ENCODE assay signal across 20 cellular contexts in the genomic region with DNA sequence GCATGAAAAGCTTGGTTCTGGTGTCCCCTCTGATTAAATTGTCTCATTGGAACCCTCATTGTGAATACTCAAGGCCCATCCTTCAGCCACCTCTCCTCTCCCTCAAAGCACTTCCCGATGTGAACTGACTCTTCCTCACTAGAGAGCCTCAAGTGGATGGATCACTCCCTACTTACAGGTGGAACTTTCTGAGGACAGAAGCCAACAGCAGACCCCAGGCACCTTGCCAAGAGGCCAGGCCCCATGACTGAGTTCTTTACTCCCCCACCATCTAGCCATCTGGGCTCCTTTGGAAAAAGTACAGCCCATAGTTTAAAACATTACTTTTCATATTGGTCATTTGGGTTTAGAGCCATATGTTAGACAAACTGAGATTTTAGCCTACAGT.
DNase-seq lines count a peak whose midpoint lies in the region; ATAC-seq, FAIRE-seq and TF ChIP-seq lines count a peak whose summit lies in the region.
"Had no signal": no experiment of that assay in that cellular context is flagged by ENCODE, and none has a peak within 500 bp of the region (broad histone marks: within the 10 kb centered on the region; RNA-seq: fewer than 3 reads in every experiment).

No MANE protein-coding gene starts in this region.

- H3K27ac ChIP-seq in PC-3 (ENCODE audit: low read length) (peak overlapping the region; percentile 81), keratinocyte (ENCODE audit: control insufficient read depth, insufficient read depth, low read length) (no peak overlapping the region)
- H3K27ac ChIP-seq: SK-N-MC, upper lobe of right lung, VCaP had no signal

- H3K9ac ChIP-seq in PC-3 (ENCODE audit: low read length): no peak overlapping the region
- no peak overlapping the region for H3K9ac ChIP-seq in keratinocyte (ENCODE audit: control insufficient read depth, extremely low read depth, insufficient read depth, low read length)

- H3K9me3 ChIP-seq in PC-3 (ENCODE audit: low read length): no peaks in the 10 kb centered on the region
- no peaks in the 10 kb centered on the region for H3K9me3 ChIP-seq in keratinocyte (ENCODE audit: control insufficient read depth, low read depth, low read length)
- H3K9me3 ChIP-seq: upper lobe of right lung had no signal

- DNase-seq in Calu3 (no peak), HCEC 1CT (peak; percentile 42), PC-3 (no peak), keratinocyte (ENCODE audit: low read depth, low spot score) (no peak), WTC11 (ENCODE audit: low spot score) (no peak)
- DNase-seq: activated naive CD4-positive, alpha-beta T cell; central memory CD4-positive, alpha-beta T cell; naive thymus-derived CD4-positive, alpha-beta T cell; NCI-H1930; NK-92 treated with Interleukin-12 subunit alpha and Interleukin-12 subunit beta, amount 100 ng/mL, for 24 hours; retina; stimulated activated CD4-positive, alpha-beta T cell treated with anti-CD3 and anti-CD28 coated beads, Interleukin-2, amount 100 ng/mL, for 24 hours; stimulated activated CD8-positive, alpha-beta memory T cell treated with anti-CD3 and anti-CD28 coated beads, Interleukin-4, amount 100 ng/mL, for 48 hours; upper lobe of right lung had no signal

- ATAC-seq in PC-3: no peak
- no peak for ATAC-seq in stimulated activated memory B cell treated with anti-CD40 and anti-IgM and Interleukin-4, amounts not matched to agents 10 μg/mL and 1 μg/mL and 100 μg/mL, for 72 hours
- no peak for ATAC-seq in GM21717 (IDR thresholded peaks at IDR 0.05; ENCODE audit: unreplicated experiment)
- no peak for ATAC-seq in HG02885 (IDR thresholded peaks at IDR 0.05; ENCODE audit: poor library complexity, unreplicated experiment)
- ATAC-seq in WTC11: no peak
- ATAC-seq: naive thymus-derived CD4-positive, alpha-beta T cell; upper lobe of right lung had no signal

- H3K27ac Mint-ChIP-seq in Calu3 (ENCODE audit: unreplicated experiment): no peak overlapping the region
- H3K27ac Mint-ChIP-seq in stimulated activated memory B cell treated with anti-CD40 and anti-IgM and Interleukin-4, amounts not matched to agents 10 μg/mL and 1 μg/mL and 100 μg/mL, for 72 hours: no peak overlapping the region
- no peak overlapping the region; the same call in 1 of the 2 replicates for H3K27ac Mint-ChIP-seq in WTC11
- H3K27ac Mint-ChIP-seq: naive thymus-derived CD4-positive, alpha-beta T cell had no signal

- TF ChIP-seq CTCF in Calu3 (IDR thresholded peaks at IDR 0.05; ENCODE audit: unreplicated experiment) (no peak), PC-3 (conservative IDR thresholded peaks at IDR 0.05; ENCODE audit: low read depth, low read length) (no peak), keratinocyte (optimal IDR thresholded peaks at IDR 0.05 in 1 of 3, IDR thresholded peaks at IDR 0.05 in 1 of 3, conservative IDR thresholded peaks at IDR 0.05 in 1 of 3; ENCODE audit: extremely low read depth in 1 of 3, insufficient read depth in 2 of 3, low read length in 3 of 3) (no peak), WTC11 (IDR thresholded peaks at IDR 0.05) (no peak)

- H3K27me3 Mint-ChIP-seq in Calu3 (ENCODE audit: unreplicated experiment) (no peaks in the 10 kb centered on the region), WTC11 (ENCODE audit: low read depth) (no peaks in the 10 kb centered on the region)
- peaks cover 10% of the 10 kb centered on the region for H3K27me3 Mint-ChIP-seq in stimulated activated memory B cell treated with anti-CD40 and anti-IgM and Interleukin-4, amounts not matched to agents 10 μg/mL and 1 μg/mL and 100 μg/mL, for 72 hours

- BruUV-seq in Calu3 (replicated peaks; lab: Mats Ljungman, UMichigan) (no TSS peak), PC-3 (replicated peaks; lab: Mats Ljungman, UMichigan) (no TSS peak)

- H3K4me1 Mint-ChIP-seq in Calu3 (ENCODE audit: low read depth, unreplicated experiment) (peaks cover 46% of the 10 kb centered on the region), WTC11 (no peaks in the 10 kb centered on the region)
- H3K4me1 Mint-ChIP-seq in stimulated activated memory B cell treated with anti-CD40 and anti-IgM and Interleukin-4, amounts not matched to agents 10 μg/mL and 1 μg/mL and 100 μg/mL, for 72 hours: no peaks in the 10 kb centered on the region

- H3K9me3 Mint-ChIP-seq in Calu3 (ENCODE audit: low read depth, unreplicated experiment): no peaks in the 10 kb centered on the region
- no peaks in the 10 kb centered on the region for H3K9me3 Mint-ChIP-seq in stimulated activated memory B cell treated with anti-CD40 and anti-IgM and Interleukin-4, amounts not matched to agents 10 μg/mL and 1 μg/mL and 100 μg/mL, for 72 hours
- no peaks in the 10 kb centered on the region for H3K9me3 Mint-ChIP-seq in WTC11

- peaks cover 1% of the 10 kb centered on the region for H3K36me3 Mint-ChIP-seq in Calu3 (ENCODE audit: insufficient read depth, unreplicated experiment)
- H3K36me3 Mint-ChIP-seq in stimulated activated memory B cell treated with anti-CD40 and anti-IgM and Interleukin-4, amounts not matched to agents 10 μg/mL and 1 μg/mL and 100 μg/mL, for 72 hours: no peaks in the 10 kb centered on the region
- H3K36me3 Mint-ChIP-seq in WTC11: no peaks in the 10 kb centered on the region
- H3K36me3 Mint-ChIP-seq: naive thymus-derived CD4-positive, alpha-beta T cell had no signal

- no peaks in the 10 kb centered on the region for H3K79me2 ChIP-seq in PC-3 (ENCODE audit: low read length)
- H3K79me2 ChIP-seq in keratinocyte (ENCODE audit: control insufficient read depth, insufficient read depth, low read length): no peaks in the 10 kb centered on the region

- intact Hi-C loops in Calu3 (cut with micrococcal nuclease; ENCODE audit: unreplicated experiment) (no loop called here), PC-3 (cut with micrococcal nuclease) (loop anchor here (5.0 kb wide), 1 partner anchor 147 kb away; no protein-coding TSS in a partner anchor)

- dilution Hi-C loops in keratinocyte (cut with MboI; ENCODE audit: extremely low pct_ligation_motif_present, low sequenced_read_pairs): no loop called here

- H4K20me1 ChIP-seq in PC-3 (ENCODE audit: low read length) (no peaks in the 10 kb centered on the region), keratinocyte (ENCODE audit: control insufficient read depth, extremely low read depth, insufficient read depth, low read length) (no peaks in the 10 kb centered on the region)

- H3K4me1 ChIP-seq in PC-3 (ENCODE audit: insufficient read depth, low read length): peaks cover 36% of the 10 kb centered on the region
- peaks cover 29% of the 10 kb centered on the region for H3K4me1 ChIP-seq in keratinocyte (ENCODE audit: control insufficient read depth, extremely low read depth, insufficient read depth, low read length)
- H3K4me1 ChIP-seq: upper lobe of right lung had no signal

- H3K9me2 ChIP-seq in PC-3 (replicated peaks; ENCODE audit: low read length): no peaks in the 10 kb centered on the region

- H2AFZ ChIP-seq in PC-3 (ENCODE audit: low read length) (no peak overlapping the region), keratinocyte (ENCODE audit: control insufficient read depth, low read length) (no peak overlapping the region)

- peak; percentile 5 for FAIRE-seq in keratinocyte (lab: Jason Lieb, UNC)
- FAIRE-seq: GM12892 had no signal

- POLR2A ChIA-PET in PC-3 (lab: Charles Lee; ENCODE audit: unreplicated experiment): no interaction called here
- POLR2A ChIA-PET in WTC11 (lab: Charles Lee): no interaction called here

- H3K4me3 Mint-ChIP-seq in Calu3 (ENCODE audit: low read depth, unreplicated experiment): peak overlapping the region; percentile 32
- H3K4me3 Mint-ChIP-seq in stimulated activated memory B cell treated with anti-CD40 and anti-IgM and Interleukin-4, amounts not matched to agents 10 μg/mL and 1 μg/mL and 100 μg/mL, for 72 hours: no peak overlapping the region
- H3K4me3 Mint-ChIP-seq in WTC11: no peak overlapping the region
- H3K4me3 Mint-ChIP-seq: naive thymus-derived CD4-positive, alpha-beta T cell had no signal

- no peaks in the 10 kb centered on the region for H3K27me3 ChIP-seq in PC-3 (ENCODE audit: low read length)
- no peaks in the 10 kb centered on the region for H3K27me3 ChIP-seq in keratinocyte (ENCODE audit: control insufficient read depth, extremely low read depth, insufficient read depth, low read length)
- H3K27me3 ChIP-seq: upper lobe of right lung had no signal

- no peaks in the 10 kb centered on the region for H3K9me1 ChIP-seq in keratinocyte (ENCODE audit: control insufficient read depth, extremely low read depth, insufficient read depth, low read length)

- H3F3A ChIP-seq in PC-3 (ENCODE audit: low read length, unreplicated experiment): no peaks in the 10 kb centered on the region

- H3K36me3 ChIP-seq in PC-3 (ENCODE audit: low read depth, low read length) (no peaks in the 10 kb centered on the region), keratinocyte (ENCODE audit: control insufficient read depth in 2 of 2, extremely low read depth in 1 of 2, insufficient read depth in 2 of 2, low read length in 2 of 2) (no peaks in the 10 kb centered on the region)
- H3K36me3 ChIP-seq: upper lobe of right lung had no signal

- peak overlapping the region; percentile 62; the same call in 1 of the 2 replicates for H3K4me2 ChIP-seq in PC-3 (ENCODE audit: low read length)
- no peak overlapping the region for H3K4me2 ChIP-seq in keratinocyte (ENCODE audit: control insufficient read depth, extremely low read depth, insufficient read depth, low read depth, low read length)

- CTCF ChIA-PET in Calu3 (lab: Charles Lee) (no interaction called here), PC-3 (lab: Charles Lee) (no interaction called here), WTC11 (lab: Charles Lee) (no interaction called here)

- H3K4me3 ChIP-seq in PC-3 (ENCODE audit: low read length): no peak overlapping the region
- H3K4me3 ChIP-seq in keratinocyte (ENCODE audit: control insufficient read depth in 2 of 3, extremely low read depth in 1 of 3, insufficient read depth in 2 of 3, low read depth in 1 of 3, low read length in 3 of 3): no peak overlapping the region
- H3K4me3 ChIP-seq: SK-N-MC, upper lobe of right lung had no signal

TF ChIP-seq in WTC11, 78 proteins besides CTCF, POLR2A, EP300 and RAD21 (continues in another document):
- TF ChIP-seq FOXP1 (CRISPR knock-in tag; IDR thresholded peaks at IDR 0.05; ENCODE audit: borderline replicate concordance): no peak
- TF ChIP-seq, protein P1, sequence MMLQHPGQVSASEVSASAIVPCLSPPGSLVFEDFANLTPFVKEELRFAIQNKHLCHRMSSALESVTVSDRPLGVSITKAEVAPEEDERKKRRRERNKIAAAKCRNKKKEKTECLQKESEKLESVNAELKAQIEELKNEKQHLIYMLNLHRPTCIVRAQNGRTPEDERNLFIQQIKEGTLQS (CRISPR knock-in tag; conservative IDR thresholded peaks at IDR 0.05): no peak
- TF ChIP-seq, protein P2, sequence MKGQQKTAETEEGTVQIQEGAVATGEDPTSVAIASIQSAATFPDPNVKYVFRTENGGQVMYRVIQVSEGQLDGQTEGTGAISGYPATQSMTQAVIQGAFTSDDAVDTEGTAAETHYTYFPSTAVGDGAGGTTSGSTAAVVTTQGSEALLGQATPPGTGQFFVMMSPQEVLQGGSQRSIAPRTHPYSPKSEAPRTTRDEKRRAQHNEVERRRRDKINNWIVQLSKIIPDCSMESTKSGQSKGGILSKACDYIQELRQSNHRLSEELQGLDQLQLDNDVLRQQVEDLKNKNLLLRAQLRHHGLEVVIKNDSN (CRISPR knock-in tag; IDR thresholded peaks at IDR 0.05): no peak
